ENCODE assay signal across 19 cellular contexts in genomic region chr19:5251096-5252065, GRCh38.
"Had no signal": no experiment of that assay in that cellular context is flagged by ENCODE, and none has a peak within 500 bp of the region (broad histone marks: within the 10 kb centered on the region; RNA-seq: fewer than 3 reads in every experiment).

No MANE protein-coding gene starts in this region.

- H3K27ac ChIP-seq: body of pancreas, colonic mucosa, esophagus squamous epithelium, hepatocyte, pancreas, tibial nerve, uterus had no signal

- DNase-seq: activated CD4-positive, alpha-beta T cell treated with anti-CD3 and anti-CD28 coated beads for 4 hours; activated CD8-positive, alpha-beta memory T cell treated with anti-CD3 and anti-CD28 coated beads, Interleukin-2, amount 50 U/mL, for 4 hours; activated CD8-positive, alpha-beta T cell treated with anti-CD3 and anti-CD28 coated beads, Interleukin-2, amount 10 ng/mL, durations not matched to agents 7 days and 5 days; activated effector memory CD4-positive, alpha-beta T cell treated with anti-CD3 and anti-CD28 coated beads, Interleukin-2, amount 50 U/mL, for 16 hours; activated T-cell treated with anti-CD3 and anti-CD28 coated beads, Interleukin-2, amount 50 U/mL, for 48 hours; body of pancreas; central memory CD4-positive, alpha-beta T cell; colonic mucosa; esophagus squamous epithelium; left colon; naive B cell; stimulated activated CD4-positive, alpha-beta T cell treated with anti-CD3 and anti-CD28 coated beads, Interleukin-12 subunit alpha, Interleukin-12 subunit beta, amount 100 ng/mL, for 4 hours; stimulated activated CD4-positive, alpha-beta T cell treated with anti-CD3 and anti-CD28 coated beads, Interleukin-2, amount 100 ng/mL, for 24 hours; stimulated activated naive CD4-positive, alpha-beta T cell; T-helper 17 cell; uterus had no signal

- H3K36me3 ChIP-seq: colonic mucosa, uterus had no signal

- H3K27me3 ChIP-seq: body of pancreas, colonic mucosa, esophagus squamous epithelium, hepatocyte, pancreas, tibial nerve, uterus had no signal

- H3K4me1 ChIP-seq: colonic mucosa, pancreas, tibial nerve, uterus had no signal

- H3K9me3 ChIP-seq: colonic mucosa, pancreas had no signal

- H3K4me3 ChIP-seq: body of pancreas, colonic mucosa, esophagus squamous epithelium, hepatocyte, pancreas, tibial nerve, uterus had no signal
